8 cellular contexts compared by ENCODE assay signal in genomic region chr2:218398437-218399390, GRCh38.
DNase-seq lines count a peak whose midpoint lies in the region; TF ChIP-seq lines count a peak whose summit lies in the region.

No MANE protein-coding gene starts in this region.

- H3K4me2 ChIP-seq in BLaER1 treated with 17β-estradiol and CSF1 and Interleukin-3, amounts not matched to agents 10 nM and 100 nM = peak overlapping the region; percentile 93 to 99 (median 97)

- H3K36me3 Mint-ChIP-seq in T-helper 1 cell treated with Interleukin-12 subunit alpha and Interleukin-12 subunit beta and Interleukin-4 antibody, amounts not matched to agents 30 μg/mL and 1 μg/mL, for 36 hours (ENCODE audit: low read depth) = peaks cover 11% of the 10 kb centered on the region

- peaks cover 24 to 29% (median 27%) of the 10 kb centered on the region in 11 experiments for H3K36me3 ChIP-seq in BLaER1 treated with 17β-estradiol and CSF1 and Interleukin-3, amounts not matched to agents 10 nM and 100 nM

- H3K4me3 Mint-ChIP-seq in T-helper 1 cell treated with Interleukin-12 subunit alpha and Interleukin-12 subunit beta and Interleukin-4 antibody, amounts not matched to agents 30 μg/mL and 1 μg/mL, for 36 hours = peak overlapping the region; percentile 90

- no peaks in the 10 kb centered on the region for H3K27me3 Mint-ChIP-seq in T-helper 1 cell treated with Interleukin-12 subunit alpha and Interleukin-12 subunit beta and Interleukin-4 antibody, amounts not matched to agents 30 μg/mL and 1 μg/mL, for 36 hours (ENCODE audit: low read depth)

- DNase-seq in HL-60 (ENCODE audit: low read depth in 1 of 2, low spot score in 1 of 2) = no peak
- peak; percentile 73 for DNase-seq in astrocyte of the hippocampus (ENCODE audit: low read depth, low spot score)
- DNase-seq in hypothalamus (lab: John Stamatoyannopoulos, UW) = peak in 42 of 51 donors; percentile 15 to 80 (median 54)
- DNase-seq in retina = peak; percentile 80
- no peak for DNase-seq in 8988T

- peak overlapping the region; percentile 64 to 97 (median 93) for H3K4me3 ChIP-seq in BLaER1 treated with 17β-estradiol and CSF1 and Interleukin-3, amounts not matched to agents 10 nM and 100 nM
- H3K4me3 ChIP-seq in HL-60 (replicated peaks; ENCODE audit: insufficient read depth, low read length) = peak overlapping the region; percentile 12; the same call in 1 of the 2 replicates

- peak overlapping the region; percentile 96 to 100 (median 99) for H3K27ac ChIP-seq in BLaER1 treated with 17β-estradiol and CSF1 and Interleukin-3, amounts not matched to agents 10 nM and 100 nM
- H3K27ac ChIP-seq in HL-60 (replicated peaks) = peak overlapping the region; percentile 38

- H4K20me1 ChIP-seq in BLaER1 treated with 17β-estradiol and CSF1 and Interleukin-3, amounts not matched to agents 10 nM and 100 nM = peaks cover 14 to 29% (median 24%) of the 10 kb centered on the region in 11 experiments; a peak in 14 of 22 replicates

- H3K27ac Mint-ChIP-seq in T-helper 1 cell treated with Interleukin-12 subunit alpha and Interleukin-12 subunit beta and Interleukin-4 antibody, amounts not matched to agents 30 μg/mL and 1 μg/mL, for 36 hours = peak overlapping the region; percentile 98

- TF ChIP-seq POLR2A in GM19193 (IDR thresholded peaks at IDR 0.05; ENCODE audit: extremely low read depth, insufficient read depth, insufficient read length) = peak; percentile 11

- H3K9me3 ChIP-seq in BLaER1 treated with 17β-estradiol and CSF1 and Interleukin-3, amounts not matched to agents 10 nM and 100 nM (replicated peaks in 1 of 11) = no peaks in the 10 kb centered on the region

- H3K4me1 Mint-ChIP-seq in T-helper 1 cell treated with Interleukin-12 subunit alpha and Interleukin-12 subunit beta and Interleukin-4 antibody, amounts not matched to agents 30 μg/mL and 1 μg/mL, for 36 hours (ENCODE audit: low read depth) = peaks cover 31% of the 10 kb centered on the region

- H3K9ac ChIP-seq in BLaER1 treated with 17β-estradiol and CSF1 and Interleukin-3, amounts not matched to agents 10 nM and 100 nM = peak overlapping the region; percentile 94 to 100 (median 99)

- peaks cover 52 to 80% (median 75%) of the 10 kb centered on the region in 10 experiments for H3K4me1 ChIP-seq in BLaER1 treated with 17β-estradiol and CSF1 and Interleukin-3, amounts not matched to agents 10 nM and 100 nM

- H3K27me3 ChIP-seq in BLaER1 treated with 17β-estradiol and CSF1 and Interleukin-3, amounts not matched to agents 10 nM and 100 nM = peaks cover 0 to 26% (median 20%) of the 10 kb centered on the region in 11 experiments; a peak in 15 of 22 replicates
- H3K27me3 ChIP-seq in HL-60 (ENCODE audit: insufficient read depth, poor library complexity, severe bottlenecking) = no peaks in the 10 kb centered on the region

- TF ChIP-seq CTCF in HL-60 (IDR thresholded peaks at IDR 0.05; ENCODE audit: insufficient read depth, low read length) = no peak

- no peaks in the 10 kb centered on the region for H3K9me3 Mint-ChIP-seq in T-helper 1 cell treated with Interleukin-12 subunit alpha and Interleukin-12 subunit beta and Interleukin-4 antibody, amounts not matched to agents 30 μg/mL and 1 μg/mL, for 36 hours

Comparison
In these comparisons a context has a peak if more than half of its experiments do, and no peak if none do; other contexts are left out.
1. DNase-seq: peak in astrocyte of the hippocampus (single experiment), hypothalamus (42 of 51) and retina (single experiment); none in HL-60 (0 of 2) and 8988T (single experiment).